Comparison of ENCODE assay signal across 8 cellular contexts in the genomic region with DNA sequence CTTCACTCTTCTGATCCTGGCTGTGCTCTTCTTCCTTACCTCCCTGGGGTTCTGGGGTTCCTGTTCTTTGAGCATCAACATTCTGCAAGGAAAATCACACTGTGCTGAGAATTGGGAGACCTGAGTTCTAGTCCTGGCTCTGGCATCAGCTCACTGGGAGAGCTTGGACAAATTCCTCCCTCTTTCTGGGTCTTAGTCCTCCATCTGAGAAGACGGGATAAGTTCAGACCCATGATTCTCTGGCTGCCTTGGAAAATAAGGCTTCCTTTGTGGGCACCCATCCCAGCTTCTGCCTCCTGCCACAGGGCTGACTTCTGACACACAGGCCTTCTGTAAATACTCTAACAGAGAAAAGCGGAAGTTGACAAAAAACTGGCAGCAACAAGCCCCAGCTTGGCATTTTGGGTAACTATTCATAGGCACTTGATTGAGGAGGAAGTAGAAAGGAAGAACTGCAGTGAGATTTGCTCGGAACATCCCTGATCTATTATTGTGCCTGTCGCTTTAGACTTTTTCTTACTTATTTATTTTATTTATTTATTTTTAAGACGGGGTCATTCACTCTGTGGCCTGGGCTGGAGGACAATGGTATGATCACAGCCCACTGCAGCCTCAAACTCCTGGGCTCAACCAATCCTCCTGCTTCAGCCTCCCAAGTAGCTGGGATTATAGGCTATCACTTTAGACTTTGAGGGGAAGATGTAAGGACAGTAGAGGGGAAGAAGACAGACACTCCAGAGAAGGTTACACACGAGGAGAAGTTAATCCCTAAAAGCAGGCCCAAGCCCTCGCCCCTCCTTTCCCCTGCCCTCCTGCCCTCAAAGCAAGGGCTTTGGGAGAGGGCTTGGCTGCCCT. TPM values are rescaled to one million over a fixed set of nuclear protein-coding genes. Genes with fewer than 3 reads are reported as not detected.
DNase-seq lines count a peak whose midpoint lies in the region; ATAC-seq, FAIRE-seq and TF ChIP-seq lines count a peak whose summit lies in the region.

No MANE protein-coding gene starts in this region.

- CTCF ChIA-PET in K562 (lab: Yijun Ruan, JAX; ENCODE audit: low intra/inter-chr PET ratio) = no interaction called here

- H3K9me3 ChIP-seq in RWPE2 (ENCODE audit: severe bottlenecking) (no peaks in the 10 kb centered on the region), K562 (replicated peaks; ENCODE audit: control insufficient read depth, insufficient read depth, low read depth, low read length) (no peaks in the 10 kb centered on the region)

- ATAC-seq in HG02798 (IDR thresholded peaks at IDR 0.05; ENCODE audit: poor library complexity, unreplicated experiment) = peak; percentile 65
- ATAC-seq in RWPE2 (ENCODE audit: low read depth) = peak; percentile 74
- no peak for ATAC-seq in K562
- no peak for ATAC-seq in GM21447 (IDR thresholded peaks at IDR 0.05; ENCODE audit: unreplicated experiment)

- peak; percentile 42; the same call in 1 of the 2 replicates for TF ChIP-seq POLR2A in GM12892 (IDR thresholded peaks at IDR 0.05; ENCODE audit: low read depth, low read length)
- no peak for TF ChIP-seq POLR2A in K562 (conservative IDR thresholded peaks at IDR 0.05)

- H3K27ac ChIP-seq in RWPE2 (ENCODE audit: poor library complexity, severe bottlenecking) = peak overlapping the region; percentile 28
- H3K27ac ChIP-seq in K562 (ENCODE audit: extremely low read depth, low read depth, low read length) = peak overlapping the region; percentile 26; the same call in 2 of the 3 replicates

- peak; percentile 67 for FAIRE-seq in GM12892 (lab: Jason Lieb, UNC)
- no peak for FAIRE-seq in K562 (lab: Jason Lieb, UNC)

- peak overlapping the region; percentile 61 for H3K4me3 Mint-ChIP-seq in stimulated activated naive CD8-positive, alpha-beta T cell treated with anti-CD3 and anti-CD28 coated beads, Interleukin-15, Interleukin-2, amounts not matched to agents 100 ng/mL and 50 ng/mL, for 24 hours

- H3K27me3 Mint-ChIP-seq in stimulated activated naive CD8-positive, alpha-beta T cell treated with anti-CD3 and anti-CD28 coated beads, Interleukin-15, Interleukin-2, amounts not matched to agents 100 ng/mL and 50 ng/mL, for 24 hours = no peaks in the 10 kb centered on the region

- H3K4me3 ChIP-seq in RWPE2 (ENCODE audit: severe bottlenecking) (no peak overlapping the region), K562 (no peak overlapping the region)

- H3K36me3 Mint-ChIP-seq in stimulated activated naive CD8-positive, alpha-beta T cell treated with anti-CD3 and anti-CD28 coated beads, Interleukin-15, Interleukin-2, amounts not matched to agents 100 ng/mL and 50 ng/mL, for 24 hours (ENCODE audit: low read depth) = peaks cover 5% of the 10 kb centered on the region

- no peaks in the 10 kb centered on the region for H3K9me3 Mint-ChIP-seq in stimulated activated naive CD8-positive, alpha-beta T cell treated with anti-CD3 and anti-CD28 coated beads, Interleukin-15, Interleukin-2, amounts not matched to agents 100 ng/mL and 50 ng/mL, for 24 hours

- BruUV-seq in K562 (replicated peaks; lab: Mats Ljungman, UMichigan) = no TSS peak

- TF ChIP-seq CTCF in RWPE2 (IDR thresholded peaks at IDR 0.05; ENCODE audit: poor library complexity, severe bottlenecking) (no peak), K562 (IDR thresholded peaks at IDR 0.05 in 2 of 3, conservative IDR thresholded peaks at IDR 0.05 in 1 of 3; ENCODE audit: insufficient read depth in 2 of 3, low read depth in 1 of 3, low read length in 3 of 3) (no peak)

- H3K9me1 ChIP-seq in K562 (ENCODE audit: control insufficient read depth, insufficient read depth, low read length) = no peaks in the 10 kb centered on the region

- in situ Hi-C loops in K562 (cut with MboI) = no loop called here

- DNase-seq in GM12892 (ENCODE audit: insufficient read length) = peak; percentile 56
- no peak for DNase-seq in RWPE2 (ENCODE audit: low spot score)
- no peak for DNase-seq in K562 (ENCODE audit: extremely low read depth in 1 of 4, low spot score in 3 of 4)
- DNase-seq in left kidney (ENCODE audit: low read depth, low spot score) = peak; percentile 15
- no peak for DNase-seq in posterior vena cava (ENCODE audit: low spot score)

- H3K79me2 ChIP-seq in K562 (ENCODE audit: control insufficient read depth, insufficient read depth, low read length) = peaks cover 4% of the 10 kb centered on the region

- intact Hi-C loops in K562 (cut with micrococcal nuclease) = no loop called here
- intact Hi-C loops in posterior vena cava (cut with DNase I) = no loop called here

- no peaks in the 10 kb centered on the region for H3K27me3 ChIP-seq in RWPE2 (ENCODE audit: insufficient read depth, poor library complexity, severe bottlenecking)
- H3K27me3 ChIP-seq in K562 (ENCODE audit: control insufficient read depth in 2 of 2, insufficient read depth in 2 of 2, low read length in 2 of 2) = no peaks in the 10 kb centered on the region

- no peaks in the 10 kb centered on the region for H4K20me1 ChIP-seq in K562 (replicated peaks; ENCODE audit: control insufficient read depth, insufficient read depth, low read length)

- TF ChIP-seq RAD21 in K562 (CRISPR knock-in tag; conservative IDR thresholded peaks at IDR 0.05 in 1 of 2, IDR thresholded peaks at IDR 0.05 in 1 of 2) = no peak

- TF ChIP-seq EP300 in K562 (IDR thresholded peaks at IDR 0.05; ENCODE audit: low read length) = no peak

- WGBS in K562 (ENCODE audit: insufficient coverage, low coverage, missing lambda C conversion rate) = 59% methylated on average over 7 of the region's 7 CpGs

- H3K9ac ChIP-seq in K562 (ENCODE audit: insufficient read depth in 1 of 2, low read depth in 2 of 2, low read length in 2 of 2) = peak overlapping the region in 1 of 2 experiments; percentile 80; a peak in 2 of 4 replicates

- H3K4me1 Mint-ChIP-seq in stimulated activated naive CD8-positive, alpha-beta T cell treated with anti-CD3 and anti-CD28 coated beads, Interleukin-15, Interleukin-2, amounts not matched to agents 100 ng/mL and 50 ng/mL, for 24 hours (ENCODE audit: low read depth) = peaks cover 65% of the 10 kb centered on the region

- peak overlapping the region; percentile 82 for H3K27ac Mint-ChIP-seq in stimulated activated naive CD8-positive, alpha-beta T cell treated with anti-CD3 and anti-CD28 coated beads, Interleukin-15, Interleukin-2, amounts not matched to agents 100 ng/mL and 50 ng/mL, for 24 hours

- H2AFZ ChIP-seq in K562 (ENCODE audit: low read depth, low read length) = peak overlapping the region; percentile 63

- no peak overlapping the region for H3K4me2 ChIP-seq in K562 (ENCODE audit: insufficient read depth, low read length)

- POLR2A ChIA-PET in K562 (lab: Yijun Ruan, JAX) = interaction anchor here (0.6 to 1.2 kb wide), 4 partner anchors 14 to 56 kb away, joined by 3 to 7 read pairs (median 4); no protein-coding TSS in a partner anchor

- H3K36me3 ChIP-seq in RWPE2 (ENCODE audit: low read depth) (no peaks in the 10 kb centered on the region; the same call in 1 of the 2 replicates), K562 (ENCODE audit: control insufficient read depth, insufficient read depth, low read length) (peaks cover 3% of the 10 kb centered on the region; the same call in 1 of the 3 replicates)

- peaks cover 10% of the 10 kb centered on the region for H3K4me1 ChIP-seq in RWPE2 (ENCODE audit: insufficient read depth, poor library complexity, severe bottlenecking)
- H3K4me1 ChIP-seq in K562 (replicated peaks in 1 of 2; ENCODE audit: control insufficient read depth in 2 of 2, insufficient read depth in 2 of 2, low read length in 2 of 2) = peaks cover 5 to 10% of the 10 kb centered on the region in 2 experiments; a peak in 3 of 5 replicates

TF ChIP-seq in K562, 482 proteins besides CTCF, POLR2A, EP300 and RAD21 (continues in another document):
- no peak for TF ChIP-seq NR2F6 (CRISPR knock-in tag; IDR thresholded peaks at IDR 0.05)
- TF ChIP-seq SPI1 (IDR thresholded peaks at IDR 0.05; ENCODE audit: borderline replicate concordance, low read depth, low read length) = peak; percentile 40; the same call in 1 of the 2 replicates
- TF ChIP-seq, protein P1, sequence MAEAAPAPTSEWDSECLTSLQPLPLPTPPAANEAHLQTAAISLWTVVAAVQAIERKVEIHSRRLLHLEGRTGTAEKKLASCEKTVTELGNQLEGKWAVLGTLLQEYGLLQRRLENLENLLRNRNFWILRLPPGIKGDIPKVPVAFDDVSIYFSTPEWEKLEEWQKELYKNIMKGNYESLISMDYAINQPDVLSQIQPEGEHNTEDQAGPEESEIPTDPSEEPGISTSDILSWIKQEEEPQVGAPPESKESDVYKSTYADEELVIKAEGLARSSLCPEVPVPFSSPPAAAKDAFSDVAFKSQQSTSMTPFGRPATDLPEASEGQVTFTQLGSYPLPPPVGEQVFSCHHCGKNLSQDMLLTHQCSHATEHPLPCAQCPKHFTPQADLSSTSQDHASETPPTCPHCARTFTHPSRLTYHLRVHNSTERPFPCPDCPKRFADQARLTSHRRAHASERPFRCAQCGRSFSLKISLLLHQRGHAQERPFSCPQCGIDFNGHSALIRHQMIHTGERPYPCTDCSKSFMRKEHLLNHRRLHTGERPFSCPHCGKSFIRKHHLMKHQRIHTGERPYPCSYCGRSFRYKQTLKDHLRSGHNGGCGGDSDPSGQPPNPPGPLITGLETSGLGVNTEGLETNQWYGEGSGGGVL (CRISPR knock-in tag; IDR thresholded peaks at IDR 0.05) = no peak
- TF ChIP-seq FOSL1 (tag; conservative IDR thresholded peaks at IDR 0.05) = no peak
- no peak for TF ChIP-seq NCOA1 (IDR thresholded peaks at IDR 0.05; ENCODE audit: low read depth)

RNA-seq across cellular contexts. Expression of gene PCBP1, which starts 7.9 kb away (rescaled TPM):
- polyA plus RNA-seq in GM12892 (2012; ENCODE audit: missing spikeins) = 146 TPM
- total RNA-seq in K562 (2011; cell fraction: chromatin; rRNA removed; ENCODE audit: low replicate concordance) = 30.2 and 53.7 TPM in 2 replicates
- 60.7 and 63.0 TPM in 2 replicates for total RNA-seq in K562 (2011; cell fraction: nucleolus; rRNA removed)
- 58.0 and 69.2 TPM in 2 replicates for total RNA-seq in K562 (2011; cell fraction: nucleoplasm; rRNA removed)
- 78.1 and 99.4 TPM in 2 replicates for total RNA-seq in K562 (2014; rRNA removed)
- 58.9 and 61.9 TPM in 2 replicates for total RNA-seq in K562 (2014; rRNA removed; fragmentation: Illumina TruSeq; extraction: Trizol)
- total RNA-seq in K562 (2015; rRNA removed; fragmentation: Illumina TruSeq; extraction: Trizol) = 72.5 and 76.0 TPM in 2 replicates
- total RNA-seq in K562 (2021) = 407 and 420 TPM in 2 replicates
- 122 and 123 TPM in 2 replicates for polyA plus RNA-seq in K562 (2011; rRNA removed)
- 131 and 249 TPM in 2 replicates for polyA plus RNA-seq in K562 (2011; cell fraction: cytosol; rRNA removed)
- 78.5 and 114 TPM in 2 replicates for polyA plus RNA-seq in K562 (2011; cell fraction: nucleus; rRNA removed)
- polyA plus RNA-seq in K562 (2012) = 431 TPM in 2 replicates
- 347 and 391 TPM in 2 replicates for polyA plus RNA-seq in K562 (2014; fragmentation: Illumina TruSeq; extraction: Trizol)
- polyA plus RNA-seq in K562 (2014; fragmentation: Nextera tagmentation; extraction: Ambion mirVana) = 10 to 100 TPM; 19.2 to 23.9 TPM
- 212 and 227 TPM in 2 replicates for polyA plus RNA-seq in K562 (2014; rRNA removed)
- polyA minus RNA-seq in K562 (2011; rRNA and poly(A)+ RNA removed) = 55.6 and 69.8 TPM in 2 replicates
- polyA minus RNA-seq in K562 (2011; cell fraction: cytosol; rRNA and poly(A)+ RNA removed) = 92.3 and 95.3 TPM in 2 replicates
- 36.1 and 36.7 TPM in 2 replicates for polyA minus RNA-seq in K562 (2011; cell fraction: nucleus; rRNA and poly(A)+ RNA removed)
- total RNA-seq in posterior vena cava = 100 to 1,000 TPM; 238 to 269 TPM

Comparison
In these comparisons a context has a peak if more than half of its experiments do, and no peak if none do; other contexts are left out.
1. DNase-seq: peak in GM12892 (single experiment) and left kidney (single experiment); none in RWPE2 (single experiment), K562 (0 of 4) and posterior vena cava (single experiment).
2. ATAC-seq: peak in HG02798 (single experiment) and RWPE2 (single experiment); none in K562 (single experiment) and GM21447 (single experiment).